ENCODE assay signal across 8 cellular contexts in the genomic region with DNA sequence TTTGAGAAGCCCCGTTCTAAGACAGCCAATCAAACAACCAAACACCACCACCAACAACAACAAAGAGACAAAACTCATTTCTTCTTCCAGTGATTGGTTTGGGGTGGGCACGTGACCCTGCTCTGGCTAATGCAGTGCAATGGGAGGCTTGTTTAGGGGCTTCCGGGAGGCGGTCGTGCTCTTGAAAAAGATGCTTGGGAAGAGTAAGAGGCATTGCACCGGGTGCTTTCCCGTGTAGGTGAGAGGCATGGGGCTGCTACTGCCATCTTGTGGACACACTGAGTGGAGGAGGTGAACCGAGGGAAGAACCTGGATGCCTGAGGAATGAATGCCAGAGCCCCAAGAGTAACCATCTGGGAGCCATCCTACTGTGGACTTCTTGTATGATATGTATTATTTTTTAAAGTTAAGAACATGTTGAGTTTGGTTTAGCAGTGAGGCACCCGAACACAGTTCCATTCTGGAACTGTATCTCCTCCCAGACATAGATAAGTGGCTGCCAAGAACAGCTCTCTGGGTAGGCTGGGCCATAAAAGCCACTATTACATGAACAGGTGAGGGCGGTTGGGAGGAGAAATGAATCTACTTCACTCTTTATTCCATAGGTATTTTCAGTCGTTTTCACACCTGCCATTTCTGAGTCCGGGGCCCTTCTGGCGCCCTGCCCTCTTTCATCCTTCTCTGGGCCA. TPM values are rescaled to one million over a fixed set of nuclear protein-coding genes. Genes with fewer than 3 reads are reported as not detected.
A peak's percentile ranks its signal among the peaks of the same experiment; 100 is the strongest.
DNase-seq lines count a peak whose midpoint lies in the region; ATAC-seq and TF ChIP-seq lines count a peak whose summit lies in the region.

No MANE protein-coding gene starts in this region.

- 46 to 49% methylated on average over 13 of the region's 13 CpGs for WGBS in heart right ventricle, 2 donors
- 48% methylated on average over 13 of the region's 13 CpGs for WGBS in smooth muscle cell (ENCODE audit: low lambda C conversion rate)

- H3K27ac ChIP-seq in heart right ventricle (peak overlapping the region in 1 of 10 donors; percentile 70), smooth muscle cell (ENCODE audit: low read depth) (no peak overlapping the region)

- no peaks in the 10 kb centered on the region for H3K36me3 ChIP-seq in heart right ventricle
- no peaks in the 10 kb centered on the region for H3K36me3 ChIP-seq in smooth muscle cell (ENCODE audit: low read depth)

- peaks cover 5 to 15% of the 10 kb centered on the region in 2 donors for H3K36me3 Mint-ChIP-seq in activated naive CD4-positive, alpha-beta T cell treated with anti-CD3 and anti-CD28 coated beads, Interleukin-2, amount 50 U/mL, for 72 hours

- H3K27ac Mint-ChIP-seq in activated naive CD4-positive, alpha-beta T cell treated with anti-CD3 and anti-CD28 coated beads, Interleukin-2, amount 50 U/mL, for 72 hours = peak overlapping the region; percentile 31 to 92

- H3K27me3 ChIP-seq in heart right ventricle (peaks cover 0 to 16% (median 0%) of the 10 kb centered on the region in 7 donors), smooth muscle cell (ENCODE audit: low read depth) (no peaks in the 10 kb centered on the region)

- no peak overlapping the region for H3K9ac ChIP-seq in smooth muscle cell (ENCODE audit: low read depth)

- no peak overlapping the region for H3K4me3 ChIP-seq in heart right ventricle
- H3K4me3 ChIP-seq in smooth muscle cell = no peak overlapping the region

- peaks cover 0 to 5% of the 10 kb centered on the region in 2 donors for H3K9me3 Mint-ChIP-seq in activated naive CD4-positive, alpha-beta T cell treated with anti-CD3 and anti-CD28 coated beads, Interleukin-2, amount 50 U/mL, for 72 hours

- no peak overlapping the region for H3K4me2 ChIP-seq in smooth muscle cell

- no peaks in the 10 kb centered on the region for H4K20me1 ChIP-seq in smooth muscle cell (ENCODE audit: low read depth)

- H3K4me1 ChIP-seq in heart right ventricle = peaks cover 0 to 36% (median 0%) of the 10 kb centered on the region in 9 donors
- no peaks in the 10 kb centered on the region for H3K4me1 ChIP-seq in smooth muscle cell (ENCODE audit: low read depth)

- H3K79me2 ChIP-seq in smooth muscle cell (ENCODE audit: low read depth) = no peaks in the 10 kb centered on the region

- peak; percentile 22 to 71 (median 62) for TF ChIP-seq CTCF in heart right ventricle (IDR thresholded peaks at IDR 0.05)
- peak; percentile 52 for TF ChIP-seq CTCF in smooth muscle cell (IDR thresholded peaks at IDR 0.05; ENCODE audit: borderline replicate concordance, insufficient read depth, poor library complexity, severe bottlenecking)

- H3F3A ChIP-seq in smooth muscle cell (ENCODE audit: low read depth) = peaks cover 6% of the 10 kb centered on the region

- intact Hi-C loops in heart right ventricle (cut with DNase I) = loop anchor here in 8 of 10 donors (2.0 to 10.0 kb wide), 4 partner anchors 228 to 253 kb away; a partner anchor contains a TSS

- peak; percentile 51 for DNase-seq in COR-L47 (lab: John Stamatoyannopoulos, UW)
- DNase-seq in NCI-H82 (lab: John Stamatoyannopoulos, UW) = peak; percentile 90
- peak in 1 of 2 donors; percentile 55 for DNase-seq in activated naive CD4-positive, alpha-beta T cell treated with anti-CD3 and anti-CD28 coated beads, Interleukin-2, amount 50 U/mL, for 72 hours (ENCODE audit: low spot score in 2 of 2)
- DNase-seq in heart right ventricle = no peak
- no peak for DNase-seq in smooth muscle cell (lab: John Stamatoyannopoulos, UW; ENCODE audit: unreplicated experiment)
- DNase-seq in DMS79 treated with DMSO at 0.1 percent for 48 hours (lab: John Stamatoyannopoulos, UW) = no peak

- H3K9me3 ChIP-seq in heart right ventricle (no peaks in the 10 kb centered on the region), smooth muscle cell (replicated peaks; ENCODE audit: low read depth) (no peaks in the 10 kb centered on the region)

- ATAC-seq in GM18873 (IDR thresholded peaks at IDR 0.05; ENCODE audit: low FRiP score, unreplicated experiment) = peak; percentile 56
- ATAC-seq in HG03135 (IDR thresholded peaks at IDR 0.05; ENCODE audit: unreplicated experiment) = peak; percentile 33
- ATAC-seq in activated naive CD4-positive, alpha-beta T cell treated with anti-CD3 and anti-CD28 coated beads, Interleukin-2, amount 50 U/mL, for 72 hours = no peak
- peak in 5 of 8 donors; percentile 31 to 73 (median 54) for ATAC-seq in heart right ventricle

- no peak overlapping the region for H2AFZ ChIP-seq in smooth muscle cell (ENCODE audit: low read depth)

RNA-seq across cellular contexts. Expression of a gene that starts 19.1 kb away (rescaled TPM):
- total RNA-seq in activated naive CD4-positive, alpha-beta T cell treated with anti-CD3 and anti-CD28 coated beads, Interleukin-2, amount 50 U/mL, for 72 hours = 10 to 100 TPM; 37.7 to 43.0 TPM
- total RNA-seq in heart right ventricle (10 to 100 TPM in 1 of 10 donors, 1 to 10 TPM in 9; 2.7 to 17.3 (median 5.2) TPM), smooth muscle cell (1.2 and 2.0 TPM in 2 replicates)
- polyA plus RNA-seq in heart right ventricle (1 to 10 TPM; 2.6 to 6.8 TPM), smooth muscle cell (1.5 and 2.7 TPM in 2 replicates)

Comparison
In these comparisons a context has a peak if more than half of its experiments do, and no peak if none do; other contexts are left out.
1. DNase-seq: peak in COR-L47 (single experiment) and NCI-H82 (single experiment); none in heart right ventricle (0 of 2), smooth muscle cell (single experiment) and DMS79 treated with DMSO at 0.1 percent for 48 hours (single experiment).
2. ATAC-seq: peak in GM18873 (single experiment), HG03135 (single experiment) and heart right ventricle (5 of 8); none in activated naive CD4-positive, alpha-beta T cell treated with anti-CD3 and anti-CD28 coated beads, Interleukin-2, amount 50 U/mL, for 72 hours (0 of 2).